Comparison of ENCODE assay signal across 6 cellular contexts in the genomic region with DNA sequence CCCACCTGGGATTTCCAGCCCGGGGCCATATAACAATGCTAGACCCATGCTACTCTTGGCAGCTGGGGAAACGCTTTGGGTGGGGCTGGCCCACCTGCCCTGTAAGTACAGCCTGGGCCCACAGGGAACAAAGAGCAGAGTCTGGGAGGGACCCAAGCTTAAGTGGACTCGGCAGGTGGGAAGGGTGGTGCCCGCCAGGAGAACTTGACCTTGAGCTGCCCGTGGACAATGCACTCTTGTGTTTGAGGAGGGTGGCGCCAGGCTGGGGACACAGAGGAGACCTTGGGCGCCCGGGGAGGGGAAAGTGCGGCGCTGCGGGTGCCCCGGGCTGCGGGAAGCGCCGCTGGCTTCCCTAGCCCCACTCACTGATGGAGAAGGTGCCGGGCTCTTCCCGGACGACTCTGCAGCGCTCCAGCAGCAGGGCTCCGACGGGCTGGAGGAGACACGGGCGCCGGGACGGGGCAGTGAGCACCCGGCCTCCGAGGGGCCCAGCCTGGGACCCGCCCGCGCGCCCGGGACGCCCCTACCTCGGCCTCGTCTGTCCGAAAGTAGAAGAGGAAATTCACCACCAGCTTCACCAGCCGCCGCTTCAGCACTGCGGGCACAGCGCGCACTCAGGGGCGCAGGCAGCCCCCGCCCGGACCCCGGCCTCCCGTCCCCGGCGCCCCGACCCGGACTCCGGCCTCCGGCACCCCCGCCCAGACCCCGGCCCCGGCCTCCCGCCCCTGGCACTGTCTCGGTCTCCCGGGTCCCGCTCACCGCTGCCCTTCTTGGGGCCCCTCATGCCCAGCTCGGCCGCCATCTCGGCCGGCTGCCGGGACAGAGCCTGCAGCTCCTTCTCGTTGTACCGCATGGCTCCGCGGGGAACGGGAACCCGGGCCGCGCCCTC. TPM values are rescaled to one million over a fixed set of nuclear protein-coding genes. Genes with fewer than 3 reads are reported as not detected.
A peak's percentile ranks its signal among the peaks of the same experiment; 100 is the strongest.
DNase-seq lines count a peak whose midpoint lies in the region; ATAC-seq and TF ChIP-seq lines count a peak whose summit lies in the region.

No MANE protein-coding gene starts in this region.

- CTCF ChIA-PET in CD4-positive, alpha-beta memory T cell (lab: Charles Lee; ENCODE audit: partially characterized antibody) = interaction anchor here (0.6 to 4.2 kb wide), 14 partner anchors 14 to 401 kb away, joined by 3 to 41 read pairs (median 4); partner anchors contain the start of genes AMH and AP3D1

- no peaks in the 10 kb centered on the region for H3K9me2 ChIP-seq in GM23338 (ENCODE audit: insufficient read depth)

- peaks cover 53% of the 10 kb centered on the region for H3K4me1 ChIP-seq in CD4-positive, alpha-beta memory T cell (ENCODE audit: insufficient read depth, low read length)
- H3K4me1 ChIP-seq in GM23338 (ENCODE audit: insufficient read depth) = peaks cover 29% of the 10 kb centered on the region
- peaks cover 39% of the 10 kb centered on the region for H3K4me1 ChIP-seq in smooth muscle cell (ENCODE audit: low read depth)

- intact Hi-C loops in CD4-positive, alpha-beta memory T cell (cut with micrococcal nuclease) = loop anchor here (1.0 to 5.0 kb wide), 11 partner anchors 18 to 242 kb away; partner anchors contain the start of genes AP3D1, GADD45B, IZUMO4 and LSM7

- peak overlapping the region; percentile 98 for H3K27ac ChIP-seq in CD4-positive, alpha-beta memory T cell (ENCODE audit: low read depth, low read length)
- H3K27ac ChIP-seq in GM23338 (ENCODE audit: low read depth) (no peak overlapping the region), smooth muscle cell (ENCODE audit: low read depth) (peak overlapping the region; percentile 93)

- H3K9ac ChIP-seq in smooth muscle cell (ENCODE audit: low read depth) = peak overlapping the region; percentile 87

- peaks cover 32 to 58% (median 46%) of the 10 kb centered on the region in 4 donors for H3K4me1 Mint-ChIP-seq in CD4-positive, alpha-beta memory T cell
- H3K4me1 Mint-ChIP-seq in GM23338 = peaks cover 33% of the 10 kb centered on the region

- H3K9me3 ChIP-seq in CD4-positive, alpha-beta memory T cell (ENCODE audit: control insufficient read depth in 1 of 2, low read length in 2 of 2) = no peaks in the 10 kb centered on the region
- H3K9me3 ChIP-seq in smooth muscle cell (replicated peaks; ENCODE audit: low read depth) = no peaks in the 10 kb centered on the region

- peaks cover 5 to 38% of the 10 kb centered on the region in 2 donors for H3K36me3 Mint-ChIP-seq in CD4-positive, alpha-beta memory T cell
- H3K36me3 Mint-ChIP-seq in GM23338 (ENCODE audit: low read depth) = peaks cover 38% of the 10 kb centered on the region

- ATAC-seq in GM23338 (peak; percentile 11), esophagus mucosa (peak; percentile 2)

- no peaks in the 10 kb centered on the region for H3K27me3 ChIP-seq in CD4-positive, alpha-beta memory T cell (ENCODE audit: insufficient read depth, low read length)
- H3K27me3 ChIP-seq in GM23338 (ENCODE audit: insufficient read depth) (no peaks in the 10 kb centered on the region), smooth muscle cell (ENCODE audit: low read depth) (no peaks in the 10 kb centered on the region)

- peaks cover 27% of the 10 kb centered on the region; the same call in 1 of the 2 replicates for H3F3A ChIP-seq in GM23338 (replicated peaks; ENCODE audit: low read depth)
- H3F3A ChIP-seq in smooth muscle cell (ENCODE audit: low read depth) = peaks cover 10% of the 10 kb centered on the region

- H3K4me3 ChIP-seq in CD4-positive, alpha-beta memory T cell (ENCODE audit: low read length in 2 of 2) = peak overlapping the region in 1 of 2 donors; percentile 88
- H3K4me3 ChIP-seq in GM23338 (peak overlapping the region; percentile 96), smooth muscle cell (peak overlapping the region; percentile 98)

- H3K79me2 ChIP-seq in GM23338 (replicated peaks; ENCODE audit: insufficient read depth) (peaks cover 58% of the 10 kb centered on the region), smooth muscle cell (ENCODE audit: low read depth) (peaks cover 69% of the 10 kb centered on the region)

- H2AFZ ChIP-seq in GM23338 = no peak overlapping the region
- H2AFZ ChIP-seq in smooth muscle cell (ENCODE audit: low read depth) = peak overlapping the region; percentile 60

- peak overlapping the region; percentile 91 to 99 (median 98) for H3K4me3 Mint-ChIP-seq in CD4-positive, alpha-beta memory T cell
- H3K4me3 Mint-ChIP-seq in GM23338 = peak overlapping the region; percentile 98

- H3K4me2 ChIP-seq in GM23338 = peak overlapping the region; percentile 97
- peak overlapping the region; percentile 98 for H3K4me2 ChIP-seq in smooth muscle cell

- H3K27ac Mint-ChIP-seq in CD4-positive, alpha-beta memory T cell = peak overlapping the region; percentile 93 to 99 (median 99)
- H3K27ac Mint-ChIP-seq in GM23338 = peak overlapping the region; percentile 89

- TF ChIP-seq CTCF in GM23338 (conservative IDR thresholded peaks at IDR 0.05; ENCODE audit: low read depth in 2 of 2) = no peak
- no peak for TF ChIP-seq CTCF in smooth muscle cell (IDR thresholded peaks at IDR 0.05; ENCODE audit: borderline replicate concordance, insufficient read depth, poor library complexity, severe bottlenecking)

- DNase-seq in CD4-positive, alpha-beta memory T cell = peak in 1 of 5 donors; percentile 24
- DNase-seq in GM23338 (ENCODE audit: low spot score) = peak; percentile 47
- DNase-seq in NCI-H748 (lab: John Stamatoyannopoulos, UW; ENCODE audit: unreplicated experiment) = peak; percentile 88
- no peak for DNase-seq in smooth muscle cell (lab: John Stamatoyannopoulos, UW; ENCODE audit: unreplicated experiment)
- no peak for DNase-seq in stimulated activated CD4-positive, alpha-beta T cell treated with anti-CD3 and anti-CD28 coated beads, Interleukin-1b, Interleukin-23, amount 100 ng/mL, for 48 hours

- H3K36me3 ChIP-seq in CD4-positive, alpha-beta memory T cell (ENCODE audit: insufficient read depth, low read length) = peaks cover 6% of the 10 kb centered on the region
- H3K36me3 ChIP-seq in GM23338 (ENCODE audit: insufficient read depth) (no peaks in the 10 kb centered on the region), smooth muscle cell (ENCODE audit: low read depth) (no peaks in the 10 kb centered on the region)

- POLR2A ChIA-PET in CD4-positive, alpha-beta memory T cell (lab: Charles Lee; ENCODE audit: partially characterized antibody) = interaction anchor here (0.6 to 10.5 kb wide), 20 partner anchors 20 to 994 kb away, joined by 3 to 325 read pairs (median 4); partner anchors contain the start of genes AMH, AP3D1, GADD45B and JSRP1

- 1% methylated on average over 48 of the region's 73 CpGs for WGBS in smooth muscle cell (ENCODE audit: low lambda C conversion rate)

- peaks cover 2 to 5% of the 10 kb centered on the region in 2 donors for H3K27me3 Mint-ChIP-seq in CD4-positive, alpha-beta memory T cell
- peaks cover 20% of the 10 kb centered on the region for H3K27me3 Mint-ChIP-seq in GM23338 (ENCODE audit: insufficient read depth, low read depth, poor library complexity)

- H4K20me1 ChIP-seq in GM23338 (replicated peaks; ENCODE audit: insufficient read depth) (peaks cover 33% of the 10 kb centered on the region), smooth muscle cell (ENCODE audit: low read depth) (peaks cover 51% of the 10 kb centered on the region)

- peaks cover 0 to 5% (median 0%) of the 10 kb centered on the region in 8 donors for H3K9me3 Mint-ChIP-seq in CD4-positive, alpha-beta memory T cell
- H3K9me3 Mint-ChIP-seq in GM23338 = peaks cover 15% of the 10 kb centered on the region; the same call in 2 of the 3 replicates

TF ChIP-seq in GM23338, 12 proteins besides CTCF, POLR2A, EP300 and RAD21 (continues in another document):
- TF ChIP-seq CREB1 (CRISPR knock-in tag; IDR thresholded peaks at IDR 0.05; ENCODE audit: low read depth) = no peak
- no peak for TF ChIP-seq ZNF331 (CRISPR knock-in tag; IDR thresholded peaks at IDR 0.05; ENCODE audit: low read depth)
- TF ChIP-seq JUNB (IDR thresholded peaks at IDR 0.05; ENCODE audit: unreplicated experiment) = no peak

RNA-seq across cellular contexts. Expression of gene PLEKHJ1, which starts 0.5 kb away (rescaled TPM):
- 10 to 100 TPM; 64.9 to 65.3 TPM for total RNA-seq in CD4-positive, alpha-beta memory T cell
- 100 to 1,000 TPM; 105 to 119 TPM for polyA plus RNA-seq in CD4-positive, alpha-beta memory T cell
- 175 and 210 TPM in 2 replicates for total RNA-seq in GM23338 (2014; rRNA removed; shearing (Covaris generic))
- polyA plus RNA-seq in GM23338 (2016; fragmentation: Nextera tagmentation; extraction: Ambion mirVana) (142 and 146 TPM in 2 replicates), smooth muscle cell (76.5 and 94.5 TPM in 2 replicates)
- total RNA-seq in esophagus mucosa (48.9 TPM), smooth muscle cell (36.0 and 38.6 TPM in 2 replicates)

RNA-seq across cellular contexts. Expression of gene SF3A2, which starts 1.0 kb away (rescaled TPM):
- total RNA-seq in CD4-positive, alpha-beta memory T cell = 100 to 1,000 TPM; 140 to 141 TPM
- polyA plus RNA-seq in CD4-positive, alpha-beta memory T cell = 10 to 100 TPM in 1 of 2 donors, 1 to 10 TPM in 1; 8.3 to 37.8 TPM
- total RNA-seq in GM23338 (2014; rRNA removed; shearing (Covaris generic)) = 79.1 and 128 TPM in 2 replicates
- 67.7 and 76.0 TPM in 2 replicates for polyA plus RNA-seq in GM23338 (2016; fragmentation: Nextera tagmentation; extraction: Ambion mirVana)
- 45.4 TPM for total RNA-seq in esophagus mucosa
- total RNA-seq in smooth muscle cell = 8.4 and 28.5 TPM in 2 replicates
- 63.0 and 78.1 TPM in 2 replicates for polyA plus RNA-seq in smooth muscle cell

RNA-seq across cellular contexts. Expression of gene AMH, which starts 13.5 kb away (rescaled TPM):
- total RNA-seq in CD4-positive, alpha-beta memory T cell = 10 to 100 TPM in 1 of 2 experiments, 1 to 10 TPM in 1; 7.5 to 12.7 TPM
- not detected for polyA plus RNA-seq in CD4-positive, alpha-beta memory T cell
- total RNA-seq in GM23338 (2014; rRNA removed; shearing (Covaris generic)) = 2.6 and 6.8 TPM in 2 replicates
- polyA plus RNA-seq in GM23338 (2016; fragmentation: Nextera tagmentation; extraction: Ambion mirVana) = 1.4 and 1.9 TPM in 2 replicates
- 0.56 TPM for total RNA-seq in esophagus mucosa
- 2.9 and 3.5 TPM in 2 replicates for total RNA-seq in smooth muscle cell
- polyA plus RNA-seq in smooth muscle cell = 12.6 and 20.7 TPM in 2 replicates

RNA-seq across cellular contexts. Expression of gene JSRP1, which starts 20.6 kb away (rescaled TPM):
- 1 to 10 TPM; 1.3 to 1.5 TPM for total RNA-seq in CD4-positive, alpha-beta memory T cell
- polyA plus RNA-seq in CD4-positive, alpha-beta memory T cell = 1 to 10 TPM; 1.1 to 1.7 TPM
- total RNA-seq in GM23338 (2014; rRNA removed; shearing (Covaris generic)) = 2.4 and 4.5 TPM in 2 replicates
- polyA plus RNA-seq in GM23338 (2016; fragmentation: Nextera tagmentation; extraction: Ambion mirVana) = 3.1 and 3.7 TPM in 2 replicates
- not detected for total RNA-seq in esophagus mucosa
- not detected in 2 replicates for total RNA-seq in smooth muscle cell
- polyA plus RNA-seq in smooth muscle cell = 0.59 TPM in 1 of 2 replicates, not detected in the other

RNA-seq across cellular contexts. Expression of gene PEAK3, which starts 46.3 kb away (rescaled TPM):
- total RNA-seq in CD4-positive, alpha-beta memory T cell = under 1 TPM in 1 of 2 experiments, not detected in 1; 0.11 TPM
- polyA plus RNA-seq in CD4-positive, alpha-beta memory T cell = under 1 TPM; 0.07 TPM
- not detected in 2 replicates for total RNA-seq in GM23338 (2014; rRNA removed; shearing (Covaris generic))
- polyA plus RNA-seq in GM23338 (2016; fragmentation: Nextera tagmentation; extraction: Ambion mirVana) (not detected in 2 replicates), smooth muscle cell (0.37 and 0.71 TPM in 2 replicates)
- total RNA-seq in esophagus mucosa (0.08 TPM), smooth muscle cell (not detected in 2 replicates)

Comparison
In these comparisons a context has a peak if more than half of its experiments do, and no peak if none do; other contexts are left out.
1. DNase-seq: peak in GM23338 (single experiment) and NCI-H748 (single experiment); none in smooth muscle cell (single experiment) and stimulated activated CD4-positive, alpha-beta T cell treated with anti-CD3 and anti-CD28 coated beads, Interleukin-1b, Interleukin-23, amount 100 ng/mL, for 48 hours (single experiment).